ENCODE assay signal across 12 cellular contexts in genomic region chr19:33195711-33196347, GRCh38. TPM values are rescaled to one million over a fixed set of nuclear protein-coding genes. Genes with fewer than 3 reads are reported as not detected.
DNase-seq lines count a peak whose midpoint lies in the region; ATAC-seq, FAIRE-seq and TF ChIP-seq lines count a peak whose summit lies in the region.
"Had no signal": no experiment of that assay in that cellular context is flagged by ENCODE, and none has a peak within 500 bp of the region (broad histone marks: within the 10 kb centered on the region; RNA-seq: fewer than 3 reads in every experiment).

No MANE protein-coding gene starts in this region.

- H3K79me2 ChIP-seq in mammary epithelial cell (ENCODE audit: insufficient read depth, low read length) (no peaks in the 10 kb centered on the region), endothelial cell of umbilical vein (ENCODE audit: control insufficient read depth, insufficient read depth, low read length) (no peaks in the 10 kb centered on the region)

- H3K4me2 ChIP-seq in mammary epithelial cell (ENCODE audit: insufficient read depth, low read depth, low read length), result no peak overlapping the region
- peak overlapping the region; percentile 49 for H3K4me2 ChIP-seq in endothelial cell of umbilical vein (ENCODE audit: insufficient read depth, low read length)

- H3K4me1 ChIP-seq in mammary epithelial cell (ENCODE audit: insufficient read depth, low read length) (no peaks in the 10 kb centered on the region), endothelial cell of umbilical vein (ENCODE audit: control insufficient read depth, extremely low read depth, insufficient read depth, low read length) (peaks cover 3% of the 10 kb centered on the region), mucosa of stomach (ENCODE audit: control insufficient read depth, insufficient read depth, low read length) (no peaks in the 10 kb centered on the region), upper lobe of right lung (peaks cover 6% of the 10 kb centered on the region)

- H3K36me3 Mint-ChIP-seq in MCF 10A (ENCODE audit: insufficient read depth, unreplicated experiment), result no peaks in the 10 kb centered on the region

- CTCF ChIA-PET in MCF 10A (lab: Yijun Ruan, JAX), result interaction anchor here (0.6 to 3.9 kb wide), 4 partner anchors 12 to 271 kb away, joined by 3 to 16 read pairs (median 6); no protein-coding TSS in a partner anchor
- CTCF ChIA-PET in mammary epithelial cell (lab: Charles Lee; ENCODE audit: low non-redundant PET), result no interaction called here
- CTCF ChIA-PET in endothelial cell of umbilical vein (lab: Charles Lee), result interaction anchor here (5.2 kb wide), 1 partner anchor 12 kb away, joined by 43 read pairs; no protein-coding TSS in a partner anchor

- H2AFZ ChIP-seq in mammary epithelial cell (ENCODE audit: low read depth, low read length) (no peak overlapping the region), endothelial cell of umbilical vein (ENCODE audit: low read depth, low read length) (no peak overlapping the region)

- H3K36me3 ChIP-seq in mammary epithelial cell (ENCODE audit: insufficient read depth, low read length) (no peaks in the 10 kb centered on the region), endothelial cell of umbilical vein (ENCODE audit: control insufficient read depth in 2 of 2, extremely low read depth in 1 of 2, insufficient read depth in 2 of 2, low read length in 2 of 2) (no peaks in the 10 kb centered on the region), mucosa of stomach (ENCODE audit: control insufficient read depth, insufficient read depth, low read length) (no peaks in the 10 kb centered on the region), upper lobe of right lung (no peaks in the 10 kb centered on the region)

- peak overlapping the region; percentile 31 for H3K27ac Mint-ChIP-seq in MCF 10A (ENCODE audit: low read depth, unreplicated experiment)

- in situ Hi-C loops in mammary epithelial cell (cut with MboI; ENCODE audit: low sequenced_read_pairs in 2 of 2), result no loop called here

- peaks cover 6% of the 10 kb centered on the region for H3K27me3 Mint-ChIP-seq in MCF 10A (ENCODE audit: insufficient read depth, unreplicated experiment)

- no peaks in the 10 kb centered on the region for H3K4me1 Mint-ChIP-seq in MCF 10A (ENCODE audit: insufficient read depth, unreplicated experiment)

- H4K20me1 ChIP-seq in mammary epithelial cell (ENCODE audit: insufficient read depth, low read length), result no peaks in the 10 kb centered on the region
- H4K20me1 ChIP-seq in endothelial cell of umbilical vein (replicated peaks; ENCODE audit: control insufficient read depth, extremely low read depth, insufficient read depth, low read length), result no peaks in the 10 kb centered on the region

- no peak for TF ChIP-seq POLR2A in endothelial cell of umbilical vein (IDR thresholded peaks at IDR 0.05; ENCODE audit: low read depth, low read length)

- dilution Hi-C loops in mammary epithelial cell (cut with HindIII; ENCODE audit: low sequenced_read_pairs) (no loop called here), endothelial cell of umbilical vein (cut with MboI; ENCODE audit: extremely low pct_ligation_motif_present, low sequenced_read_pairs) (no loop called here)

- H3K9me3 ChIP-seq in mammary epithelial cell (replicated peaks; ENCODE audit: insufficient read depth, low read length), result no peaks in the 10 kb centered on the region
- H3K9me3 ChIP-seq in endothelial cell of umbilical vein (replicated peaks; ENCODE audit: control insufficient read depth, insufficient read depth, low read length), result no peaks in the 10 kb centered on the region
- H3K9me3 ChIP-seq in mucosa of stomach (ENCODE audit: control insufficient read depth, low read length), result no peaks in the 10 kb centered on the region
- H3K9me3 ChIP-seq in upper lobe of right lung, result no peaks in the 10 kb centered on the region

- TF ChIP-seq CTCF in MCF 10A (IDR thresholded peaks at IDR 0.05; ENCODE audit: unreplicated experiment) (no peak), mammary epithelial cell (conservative IDR thresholded peaks at IDR 0.05 in 1 of 2, IDR thresholded peaks at IDR 0.05 in 1 of 2; ENCODE audit: extremely low read depth in 1 of 2, insufficient read depth in 1 of 2, low read depth in 1 of 2, low read length in 2 of 2) (no peak), endothelial cell of umbilical vein (IDR thresholded peaks at IDR 0.05; ENCODE audit: extremely low read depth in 1 of 2, insufficient read depth in 1 of 2, low read depth in 1 of 2, low read length in 2 of 2) (no peak), upper lobe of right lung (IDR thresholded peaks at IDR 0.05) (no peak)

- H3K9ac ChIP-seq in mammary epithelial cell (ENCODE audit: insufficient read depth, low read length) (no peak overlapping the region), endothelial cell of umbilical vein (replicated peaks; ENCODE audit: extremely low read depth, insufficient read depth, low read length) (no peak overlapping the region), mucosa of stomach (ENCODE audit: low read length) (peak overlapping the region; percentile 28)

- H3K27me3 ChIP-seq in mammary epithelial cell (ENCODE audit: insufficient read depth, low read length), result peaks cover 10% of the 10 kb centered on the region
- peaks cover 2 to 4% of the 10 kb centered on the region in 2 experiments for H3K27me3 ChIP-seq in endothelial cell of umbilical vein (ENCODE audit: control insufficient read depth in 2 of 2, insufficient read depth in 2 of 2, low read length in 2 of 2)
- H3K27me3 ChIP-seq in mucosa of stomach (ENCODE audit: control insufficient read depth, insufficient read depth, low read length), result peaks cover 6% of the 10 kb centered on the region
- H3K27me3 ChIP-seq in upper lobe of right lung, result no peaks in the 10 kb centered on the region

- H3K4me3 ChIP-seq in mammary epithelial cell (replicated peaks in 1 of 3; ENCODE audit: insufficient read depth in 1 of 3, low read depth in 2 of 3, low read length in 3 of 3) (no peak overlapping the region), endothelial cell of umbilical vein (replicated peaks in 1 of 3; ENCODE audit: insufficient read depth in 1 of 3, low read depth in 1 of 3, low read length in 3 of 3) (no peak overlapping the region), mucosa of stomach (ENCODE audit: low read length) (no peak overlapping the region), upper lobe of right lung (peak overlapping the region; percentile 56)

- intact Hi-C loops in MCF 10A (cut with micrococcal nuclease), result no loop called here
- intact Hi-C loops in mammary epithelial cell (cut with micrococcal nuclease), result no loop called here
- intact Hi-C loops in endothelial cell of umbilical vein (cut with micrococcal nuclease), result loop anchor here (2.0 kb wide), 1 partner anchor 19 kb away; no protein-coding TSS in a partner anchor
- intact Hi-C loops in upper lobe of right lung (cut with DNase I), result no loop called here

- H3K27ac ChIP-seq in mammary epithelial cell (ENCODE audit: insufficient read depth, low read depth, low read length), result no peak overlapping the region
- H3K27ac ChIP-seq in endothelial cell of umbilical vein (ENCODE audit: insufficient read depth, low read depth, low read length), result no peak overlapping the region
- no peak overlapping the region for H3K27ac ChIP-seq in upper lobe of right lung

- POLR2A ChIA-PET in MCF 10A (lab: Yijun Ruan, JAX) (interaction anchor here (0.8 to 4.9 kb wide), 2 partner anchors 19 to 181 kb away, joined by 3 to 18 read pairs; no protein-coding TSS in a partner anchor), endothelial cell of umbilical vein (lab: Charles Lee) (no interaction called here)

- peak; percentile 2 for ATAC-seq in upper lobe of right lung

- no peak for FAIRE-seq in endothelial cell of umbilical vein (lab: Jason Lieb, UNC)

- peak overlapping the region; percentile 72 for H3K4me3 Mint-ChIP-seq in MCF 10A (ENCODE audit: unreplicated experiment)

- H3K9me3 Mint-ChIP-seq in MCF 10A (ENCODE audit: unreplicated experiment), result no peaks in the 10 kb centered on the region

- no peaks in the 10 kb centered on the region for H3K9me1 ChIP-seq in endothelial cell of umbilical vein (replicated peaks; ENCODE audit: control insufficient read depth, extremely low read depth, insufficient read depth, low read length)

- WGBS in mammary epithelial cell (ENCODE audit: low coverage, missing lambda C conversion rate), result 80% methylated on average over 14 of the region's 16 CpGs

- no peak for DNase-seq in MCF 10A (ENCODE audit: unreplicated experiment)
- DNase-seq in mammary epithelial cell, result no peak
- no peak for DNase-seq in endothelial cell of umbilical vein (ENCODE audit: low read depth, low spot score)
- DNase-seq in upper lobe of right lung, result no peak
- DNase-seq in stimulated activated CD4-positive, alpha-beta T cell treated with anti-CD3 and anti-CD28 coated beads, Interleukin-4, amount 100 ng/mL, for 24 hours, result no peak
- no peak for DNase-seq in SKM-1 (lab: John Stamatoyannopoulos, UW; ENCODE audit: unreplicated experiment)
- no peak for DNase-seq in activated naive CD4-positive, alpha-beta T cell (lab: John Stamatoyannopoulos, UW)
- DNase-seq: NCI-H2081 treated with DMSO at 0.1 percent for 48 hours, SHP77 had no signal

- BruUV-seq in MCF 10A (replicated peaks; lab: Mats Ljungman, UMichigan), result no TSS peak
- no TSS peak for BruUV-seq in mammary epithelial cell (replicated peaks; lab: Mats Ljungman, UMichigan)
- BruUV-seq in endothelial cell of umbilical vein (replicated peaks; lab: Mats Ljungman, UMichigan), result no TSS peak

RNA-seq across cellular contexts. Expression of gene LRP3, which starts 1.7 kb away (rescaled TPM):
- 7.7 and 9.5 TPM in 2 replicates for total RNA-seq in MCF 10A (2022)
- 10 to 100 TPM; 12.1 to 18.8 TPM for total RNA-seq in mammary epithelial cell
- polyA plus RNA-seq in mammary epithelial cell, result 1.8 TPM
- polyA minus RNA-seq in mammary epithelial cell, result 5.2 TPM
- total RNA-seq in endothelial cell of umbilical vein, result 17.8 and 19.4 TPM in 2 replicates
- polyA plus RNA-seq in endothelial cell of umbilical vein, result 14.3 and 23.6 TPM in 2 replicates
- polyA plus RNA-seq in endothelial cell of umbilical vein (2011; cell fraction: cytosol; rRNA removed), result 7.2 and 9.7 TPM in 2 replicates
- 9.5 and 14.1 TPM in 2 replicates for polyA plus RNA-seq in endothelial cell of umbilical vein (2011; cell fraction: nucleus; rRNA removed)
- polyA plus RNA-seq in endothelial cell of umbilical vein (2012), result 10.6 and 21.6 TPM in 2 replicates
- 6.8 and 9.9 TPM in 2 replicates for polyA minus RNA-seq in endothelial cell of umbilical vein
- 11.5 TPM for polyA minus RNA-seq in endothelial cell of umbilical vein (2011; cell fraction: cytosol; rRNA and poly(A)+ RNA removed)
- polyA minus RNA-seq in endothelial cell of umbilical vein (2011; cell fraction: nucleus; rRNA and poly(A)+ RNA removed), result 4.1 and 4.7 TPM in 2 replicates
- total RNA-seq in upper lobe of right lung, result 22.0 TPM

RNA-seq across cellular contexts. Expression of gene SLC7A10, which starts 29.8 kb away (rescaled TPM):
- total RNA-seq in MCF 10A (2022) (not detected in 2 replicates), mammary epithelial cell (not detected), endothelial cell of umbilical vein (not detected in 2 replicates), upper lobe of right lung (1.1 TPM)
- polyA plus RNA-seq in mammary epithelial cell (not detected), endothelial cell of umbilical vein (not detected in 2 replicates)
- polyA minus RNA-seq in mammary epithelial cell (not detected), endothelial cell of umbilical vein (not detected in 2 replicates)
- polyA plus RNA-seq in endothelial cell of umbilical vein (2011; cell fraction: cytosol; rRNA removed), result not detected in 2 replicates
- 0.30 TPM in 1 of 2 replicates, not detected in the other for polyA plus RNA-seq in endothelial cell of umbilical vein (2011; cell fraction: nucleus; rRNA removed)
- polyA plus RNA-seq in endothelial cell of umbilical vein (2012), result not detected in 2 replicates
- polyA minus RNA-seq in endothelial cell of umbilical vein (2011; cell fraction: cytosol; rRNA and poly(A)+ RNA removed), result not detected
- polyA minus RNA-seq in endothelial cell of umbilical vein (2011; cell fraction: nucleus; rRNA and poly(A)+ RNA removed), result not detected in 2 replicates
- total RNA-seq: A172, dermis microvascular lymphatic vessel endothelial cell had no signal
